Comparison of ENCODE assay signal across 2 cellular contexts in genomic region chr2:160752475-160753330, GRCh38.
TF ChIP-seq lines count a peak whose summit lies in the region.

No MANE protein-coding gene starts in this region.

TF ChIP-seq in GM23338, 12 proteins besides CTCF, POLR2A, EP300 and RAD21 (continued from another document):
- no peak for TF ChIP-seq REST (IDR thresholded peaks at IDR 0.05; ENCODE audit: unreplicated experiment)

TF ChIP-seq in endothelial cell of umbilical vein, 7 proteins besides CTCF, POLR2A, EP300 and RAD21 (continued from another document):
- no peak for TF ChIP-seq MAX (IDR thresholded peaks at IDR 0.05; ENCODE audit: insufficient read depth, insufficient read length)
- TF ChIP-seq FOS (IDR thresholded peaks at IDR 0.05; ENCODE audit: borderline replicate concordance, insufficient read depth, low read length), result peak; percentile 77
- TF ChIP-seq MYC (IDR thresholded peaks at IDR 0.05; ENCODE audit: low read depth, low read length), result no peak
